Comparison of ENCODE assay signal across 1 cellular context in the genomic region with DNA sequence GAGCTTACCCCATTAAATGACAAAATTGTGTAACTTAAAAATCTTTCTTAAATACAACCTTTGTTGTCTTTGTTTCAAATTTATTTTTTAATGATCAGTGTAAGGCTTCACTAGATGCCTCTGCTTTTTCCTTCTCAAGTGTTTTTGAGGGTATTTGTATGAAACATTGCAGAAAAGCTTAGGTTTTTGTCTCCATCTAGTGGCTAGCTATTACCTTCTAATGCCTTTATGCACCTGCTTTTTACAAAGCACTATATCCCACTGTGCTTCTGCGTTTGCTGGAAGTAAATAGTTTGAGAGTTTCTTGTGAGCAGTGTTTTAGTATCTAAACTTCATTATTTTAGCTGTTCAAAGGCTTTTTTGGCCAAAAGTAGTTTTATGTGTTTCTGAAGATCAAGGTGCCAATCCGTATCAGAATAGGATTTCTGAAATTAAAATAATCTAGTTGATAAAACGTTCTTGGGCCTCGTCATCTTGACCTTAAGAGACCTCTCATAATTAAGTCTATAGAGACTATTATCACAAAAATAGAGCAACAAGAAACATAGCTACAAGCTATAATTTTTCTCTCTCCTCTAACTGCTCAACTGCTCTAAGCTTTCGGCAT.
TF ChIP-seq lines count a peak whose summit lies in the region.

No MANE protein-coding gene starts in this region.

TF ChIP-seq in neural cell, 6 proteins besides CTCF, POLR2A, EP300 and RAD21 (continued from another document):
- TF ChIP-seq, protein P1, sequence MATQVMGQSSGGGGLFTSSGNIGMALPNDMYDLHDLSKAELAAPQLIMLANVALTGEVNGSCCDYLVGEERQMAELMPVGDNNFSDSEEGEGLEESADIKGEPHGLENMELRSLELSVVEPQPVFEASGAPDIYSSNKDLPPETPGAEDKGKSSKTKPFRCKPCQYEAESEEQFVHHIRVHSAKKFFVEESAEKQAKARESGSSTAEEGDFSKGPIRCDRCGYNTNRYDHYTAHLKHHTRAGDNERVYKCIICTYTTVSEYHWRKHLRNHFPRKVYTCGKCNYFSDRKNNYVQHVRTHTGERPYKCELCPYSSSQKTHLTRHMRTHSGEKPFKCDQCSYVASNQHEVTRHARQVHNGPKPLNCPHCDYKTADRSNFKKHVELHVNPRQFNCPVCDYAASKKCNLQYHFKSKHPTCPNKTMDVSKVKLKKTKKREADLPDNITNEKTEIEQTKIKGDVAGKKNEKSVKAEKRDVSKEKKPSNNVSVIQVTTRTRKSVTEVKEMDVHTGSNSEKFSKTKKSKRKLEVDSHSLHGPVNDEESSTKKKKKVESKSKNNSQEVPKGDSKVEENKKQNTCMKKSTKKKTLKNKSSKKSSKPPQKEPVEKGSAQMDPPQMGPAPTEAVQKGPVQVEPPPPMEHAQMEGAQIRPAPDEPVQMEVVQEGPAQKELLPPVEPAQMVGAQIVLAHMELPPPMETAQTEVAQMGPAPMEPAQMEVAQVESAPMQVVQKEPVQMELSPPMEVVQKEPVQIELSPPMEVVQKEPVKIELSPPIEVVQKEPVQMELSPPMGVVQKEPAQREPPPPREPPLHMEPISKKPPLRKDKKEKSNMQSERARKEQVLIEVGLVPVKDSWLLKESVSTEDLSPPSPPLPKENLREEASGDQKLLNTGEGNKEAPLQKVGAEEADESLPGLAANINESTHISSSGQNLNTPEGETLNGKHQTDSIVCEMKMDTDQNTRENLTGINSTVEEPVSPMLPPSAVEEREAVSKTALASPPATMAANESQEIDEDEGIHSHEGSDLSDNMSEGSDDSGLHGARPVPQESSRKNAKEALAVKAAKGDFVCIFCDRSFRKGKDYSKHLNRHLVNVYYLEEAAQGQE (IDR thresholded peaks at IDR 0.05; ENCODE audit: borderline replicate concordance): no peak
- TF ChIP-seq EZH2 (IDR thresholded peaks at IDR 0.05; ENCODE audit: borderline replicate concordance, insufficient read depth, low read length, poor library complexity, severe bottlenecking): no peak
- TF ChIP-seq SMC3 (conservative IDR thresholded peaks at IDR 0.05; ENCODE audit: poor library complexity): peak; percentile 86
